ENCODE assay signal across 24 cellular contexts in the genomic region with DNA sequence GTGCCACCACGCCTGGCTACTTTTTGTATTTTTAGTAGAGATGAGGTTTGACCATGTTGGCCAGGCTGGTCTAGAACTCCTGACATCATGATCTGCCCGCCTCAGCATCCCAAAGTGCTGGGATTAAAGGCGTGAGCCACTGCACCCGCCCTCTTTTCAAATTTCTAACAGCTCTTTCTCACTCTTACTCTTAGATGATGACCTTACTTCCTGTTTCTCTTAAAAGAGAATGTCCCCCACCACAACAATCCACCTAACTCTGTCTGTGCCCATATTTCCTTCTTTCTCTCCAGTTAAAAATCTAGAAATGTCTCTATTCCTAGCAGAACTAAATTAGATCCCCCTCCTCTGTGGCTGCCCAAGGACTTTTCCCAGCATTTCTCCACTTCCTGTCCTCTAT.
"Had no signal": no experiment of that assay in that cellular context is flagged by ENCODE, and none has a peak within 500 bp of the region (broad histone marks: within the 10 kb centered on the region; RNA-seq: fewer than 3 reads in every experiment).

No MANE protein-coding gene starts in this region.

- H3K27me3 Mint-ChIP-seq: brain had no signal

- DNase-seq: activated CD4-positive, alpha-beta T cell treated with anti-CD3 and anti-CD28 coated beads for 48 hours; activated CD4-positive, alpha-beta T cell treated with anti-CD3 and anti-CD28 coated beads, Interleukin-2, amount 50 U/mL, for 4 hours; activated CD8-positive, alpha-beta T cell treated with anti-CD3 and anti-CD28 coated beads, Interleukin-2, amount 10 ng/mL, durations not matched to agents 7 days and 5 days; activated effector memory CD4-positive, alpha-beta T cell treated with anti-CD3 and anti-CD28 coated beads, Interleukin-2, amount 50 U/mL, for 16 hours; activated naive CD4-positive, alpha-beta T cell treated with Interleukin-2 at 50 U/mL for 16 hours; activated naive CD8-positive, alpha-beta T cell treated with anti-CD3 and anti-CD28 coated beads, Interleukin-2, amount 50 U/mL, for 24 hours; activated T-cell treated with anti-CD3 and anti-CD28 coated beads, Interleukin-2, amount 50 U/mL, for 4 hours; amniotic stem cell; MG63; NCI-H1105 treated with DMSO at 0.1 percent for 48 hours; NCI-H1436 treated with DMSO at 0.1 percent for 48 hours; NCI-H187; NCI-H2081 treated with DMSO at 0.1 percent for 48 hours; NCI-H446; NCI-H524; PC-9; SHP77 treated with DMSO at 0.1 percent for 48 hours had no signal

- H3K9me3 ChIP-seq: ascending aorta, MG63 had no signal

- H3K4me3 Mint-ChIP-seq: activated CD8-positive, alpha-beta T cell treated with anti-CD3 and anti-CD28 coated beads, Interleukin-2, amount 10 ng/mL, durations not matched to agents 7 days and 5 days; activated naive CD8-positive, alpha-beta T cell treated with anti-CD3 and anti-CD28 coated beads, Interleukin-2, amount 50 U/mL, for 24 hours; activated T-cell treated with anti-CD3 and anti-CD28 coated beads, Interleukin-2, amount 50 U/mL, for 4 hours; brain; central memory CD8-positive, alpha-beta T cell; T-helper 1 cell treated with Interleukin-12 subunit alpha and Interleukin-12 subunit beta and Interleukin-4 antibody, amounts not matched to agents 30 μg/mL and 1 μg/mL, for 36 hours had no signal

- H3K27me3 ChIP-seq: ascending aorta, MG63 had no signal

- H3K4me3 ChIP-seq: ascending aorta, MG63, PC-9 had no signal

- H3K4me2 ChIP-seq: KMS-11, PC-9 had no signal

- H3K4me1 ChIP-seq: ascending aorta had no signal

- H3K27ac ChIP-seq: ascending aorta, KMS-11, PC-9 had no signal

- H3K9ac ChIP-seq: KMS-11 had no signal

- H3K36me3 Mint-ChIP-seq: activated naive CD4-positive, alpha-beta T cell treated with anti-CD3 and anti-CD28 coated beads, Interleukin-2, amount 50 U/mL, for 72 hours; brain had no signal

- ATAC-seq: activated CD4-positive, CD25-positive, alpha-beta regulatory T cell treated with anti-CD3 and anti-CD28 coated beads, Interleukin-2, amount 50 U/mL, for 24 hours; activated CD8-positive, alpha-beta T cell treated with anti-CD3 and anti-CD28 coated beads, Interleukin-2, amount 10 ng/mL, durations not matched to agents 7 days and 5 days; activated naive CD4-positive, alpha-beta T cell treated with anti-CD3 and anti-CD28 coated beads, Interleukin-2, amount 50 U/mL, for 72 hours; activated naive CD8-positive, alpha-beta T cell treated with anti-CD3 and anti-CD28 coated beads, Interleukin-2, amount 50 U/mL, for 24 hours; activated T-cell treated with anti-CD3 and anti-CD28 coated beads, Interleukin-2, amount 50 U/mL, for 4 hours had no signal

- H3K9me3 Mint-ChIP-seq: activated naive CD4-positive, alpha-beta T cell treated with anti-CD3 and anti-CD28 coated beads, Interleukin-2, amount 50 U/mL, for 72 hours; activated naive CD8-positive, alpha-beta T cell treated with anti-CD3 and anti-CD28 coated beads, Interleukin-2, amount 50 U/mL, for 24 hours; brain; central memory CD8-positive, alpha-beta T cell; T-helper 1 cell treated with Interleukin-12 subunit alpha and Interleukin-12 subunit beta and Interleukin-4 antibody, amounts not matched to agents 30 μg/mL and 1 μg/mL, for 36 hours had no signal

- H3K4me1 Mint-ChIP-seq: activated naive CD8-positive, alpha-beta T cell treated with anti-CD3 and anti-CD28 coated beads, Interleukin-2, amount 50 U/mL, for 24 hours; brain; central memory CD8-positive, alpha-beta T cell had no signal

- H3K27ac Mint-ChIP-seq: activated CD8-positive, alpha-beta T cell treated with anti-CD3 and anti-CD28 coated beads, Interleukin-2, amount 10 ng/mL, durations not matched to agents 7 days and 5 days; activated naive CD4-positive, alpha-beta T cell treated with anti-CD3 and anti-CD28 coated beads, Interleukin-2, amount 50 U/mL, for 72 hours; activated naive CD8-positive, alpha-beta T cell treated with anti-CD3 and anti-CD28 coated beads, Interleukin-2, amount 50 U/mL, for 24 hours; brain; T-helper 1 cell treated with Interleukin-12 subunit alpha and Interleukin-12 subunit beta and Interleukin-4 antibody, amounts not matched to agents 30 μg/mL and 1 μg/mL, for 36 hours had no signal

- H3K36me3 ChIP-seq: ascending aorta, MG63 had no signal
